16 cellular contexts compared by ENCODE assay signal in genomic region chr17:2911755-2912111, GRCh38.
DNase-seq lines count a peak whose midpoint lies in the region; ATAC-seq and TF ChIP-seq lines count a peak whose summit lies in the region.
"Had no signal": no experiment of that assay in that cellular context is flagged by ENCODE, and none has a peak within 500 bp of the region (broad histone marks: within the 10 kb centered on the region; RNA-seq: fewer than 3 reads in every experiment).

No MANE protein-coding gene starts in this region.

- H3K27me3 ChIP-seq in left ventricle myocardium inferior (ENCODE audit: low read depth) (no peaks in the 10 kb centered on the region), endocrine pancreas (ENCODE audit: control insufficient read depth, insufficient read depth, low read length) (no peaks in the 10 kb centered on the region)
- H3K27me3 ChIP-seq in CD8-positive, alpha-beta memory T cell (ENCODE audit: insufficient read depth, low read length, poor library complexity, severe bottlenecking): no peaks in the 10 kb centered on the region

- H3K36me3 ChIP-seq in left ventricle myocardium inferior (no peaks in the 10 kb centered on the region), endocrine pancreas (ENCODE audit: control insufficient read depth, insufficient read depth, low read length) (no peaks in the 10 kb centered on the region)
- no peaks in the 10 kb centered on the region for H3K36me3 ChIP-seq in CD8-positive, alpha-beta memory T cell (ENCODE audit: insufficient read depth, low read length)

- no peak overlapping the region for H3K4me3 ChIP-seq in left ventricle myocardium inferior
- H3K4me3 ChIP-seq in endocrine pancreas (ENCODE audit: control insufficient read depth, insufficient read depth, low read length): no peak overlapping the region
- H3K4me3 ChIP-seq in CD8-positive, alpha-beta memory T cell (ENCODE audit: low read length): no peak overlapping the region

- peaks cover 23% of the 10 kb centered on the region for H3K4me1 ChIP-seq in left ventricle myocardium inferior
- no peaks in the 10 kb centered on the region for H3K4me1 ChIP-seq in endocrine pancreas (ENCODE audit: control insufficient read depth, insufficient read depth, low read length)
- no peaks in the 10 kb centered on the region for H3K4me1 ChIP-seq in CD8-positive, alpha-beta memory T cell (ENCODE audit: insufficient read depth, low read length)

- ATAC-seq in HG03135 (IDR thresholded peaks at IDR 0.05; ENCODE audit: unreplicated experiment) (no peak), HG02610 (IDR thresholded peaks at IDR 0.05; ENCODE audit: unreplicated experiment) (no peak)

- DNase-seq in left ventricle myocardium inferior: no peak
- DNase-seq in cardiac septum (ENCODE audit: low spot score): no peak
- DNase-seq in nephron progenitor cell: no peak
- no peak for DNase-seq in CD8-positive, alpha-beta memory T cell
- DNase-seq in H4 (ENCODE audit: low spot score): no peak
- DNase-seq: H7, KBM-7, MV-4-11, NCI-H1105, NCI-H1436 treated with DMSO at 0.1 percent for 48 hours, NCI-H187 treated with DMSO at 0.1 percent for 48 hours, NCI-H774 had no signal

- H3K27ac ChIP-seq in left ventricle myocardium inferior (replicated peaks): peak overlapping the region; percentile 38
- no peak overlapping the region for H3K27ac ChIP-seq in CD8-positive, alpha-beta memory T cell (ENCODE audit: low read depth, low read length)

- CTCF ChIA-PET in CD8-positive, alpha-beta memory T cell (lab: Charles Lee): no interaction called here

- no peaks in the 10 kb centered on the region for H3K36me3 Mint-ChIP-seq in nephron progenitor cell (ENCODE audit: low read depth)
- peaks cover 5 to 57% (median 12%) of the 10 kb centered on the region in 3 donors for H3K36me3 Mint-ChIP-seq in CD8-positive, alpha-beta memory T cell

- H3K27me3 Mint-ChIP-seq in nephron progenitor cell (ENCODE audit: low read depth, poor library complexity): peaks cover 13% of the 10 kb centered on the region
- no peaks in the 10 kb centered on the region for H3K27me3 Mint-ChIP-seq in CD8-positive, alpha-beta memory T cell

- H3K4me3 Mint-ChIP-seq in nephron progenitor cell: no peak overlapping the region
- H3K4me3 Mint-ChIP-seq in CD8-positive, alpha-beta memory T cell: no peak overlapping the region
- H3K4me3 Mint-ChIP-seq: CD14-positive monocyte had no signal

- POLR2A ChIA-PET in CD8-positive, alpha-beta memory T cell (lab: Charles Lee): no interaction called here

- TF ChIP-seq CTCF in left ventricle myocardium inferior (IDR thresholded peaks at IDR 0.05; ENCODE audit: borderline replicate concordance): no peak
- TF ChIP-seq CTCF in nephron progenitor cell (IDR thresholded peaks at IDR 0.05): no peak

- peaks cover 45% of the 10 kb centered on the region for H3K4me1 Mint-ChIP-seq in nephron progenitor cell
- peaks cover 24 to 34% (median 28%) of the 10 kb centered on the region in 3 donors for H3K4me1 Mint-ChIP-seq in CD8-positive, alpha-beta memory T cell
- H3K4me1 Mint-ChIP-seq: CD14-positive monocyte had no signal

- peak overlapping the region; percentile 48 for H3K27ac Mint-ChIP-seq in nephron progenitor cell
- H3K27ac Mint-ChIP-seq in CD8-positive, alpha-beta memory T cell: no peak overlapping the region

- no peaks in the 10 kb centered on the region for H3K9me3 ChIP-seq in left ventricle myocardium inferior (replicated peaks)
- no peaks in the 10 kb centered on the region for H3K9me3 ChIP-seq in endocrine pancreas (ENCODE audit: control insufficient read depth, low read length)
- no peaks in the 10 kb centered on the region for H3K9me3 ChIP-seq in CD8-positive, alpha-beta memory T cell (ENCODE audit: low read length)

- peaks cover 2% of the 10 kb centered on the region for H3K9me3 Mint-ChIP-seq in nephron progenitor cell
- no peaks in the 10 kb centered on the region for H3K9me3 Mint-ChIP-seq in CD8-positive, alpha-beta memory T cell

- intact Hi-C loops in left ventricle myocardium inferior (cut with micrococcal nuclease): no loop called here
- intact Hi-C loops in cardiac septum (cut with DNase I): no loop called here

- H3K9ac ChIP-seq in endocrine pancreas (ENCODE audit: control insufficient read depth, insufficient read depth, low read length): peak overlapping the region; percentile 24
